9 cellular contexts compared by ENCODE assay signal in genomic region chr6:157236040-157236725, GRCh38.
DNase-seq lines count a peak whose midpoint lies in the region; FAIRE-seq and TF ChIP-seq lines count a peak whose summit lies in the region.
"Had no signal": no experiment of that assay in that cellular context is flagged by ENCODE, and none has a peak within 500 bp of the region (broad histone marks: within the 10 kb centered on the region; RNA-seq: fewer than 3 reads in every experiment).

No MANE protein-coding gene starts in this region.

- peak overlapping the region in 1 of 2 donors; percentile 35 for H3K27ac ChIP-seq in kidney (ENCODE audit: low read depth in 2 of 2, low read length in 2 of 2)
- H3K27ac ChIP-seq in stomach smooth muscle (ENCODE audit: low read length) = peak overlapping the region; percentile 55
- H3K27ac ChIP-seq: 22Rv1 had no signal

- H3K9ac ChIP-seq in kidney (ENCODE audit: low read length in 2 of 2) (peak overlapping the region; percentile 59 to 73), stomach smooth muscle (ENCODE audit: low read length in 2 of 2) (peak overlapping the region; percentile 60 to 69)

- in situ Hi-C loops in astrocyte of the spinal cord (cut with HindIII; ENCODE audit: low sequenced_read_pairs) = no loop called here

- H3K4me1 ChIP-seq in kidney (ENCODE audit: control insufficient read depth in 1 of 2, insufficient read depth in 1 of 2, low read depth in 1 of 2, low read length in 2 of 2) (peaks cover 0 to 21% of the 10 kb centered on the region in 2 donors), stomach smooth muscle (ENCODE audit: control insufficient read depth, insufficient read depth, low read length) (peaks cover 34% of the 10 kb centered on the region)

- H3K9me3 ChIP-seq in kidney (ENCODE audit: control insufficient read depth in 1 of 2, low read length in 2 of 2) (no peaks in the 10 kb centered on the region), stomach smooth muscle (ENCODE audit: control insufficient read depth in 2 of 2, low read length in 2 of 2) (no peaks in the 10 kb centered on the region)

- no peak for TF ChIP-seq CTCF in astrocyte of the spinal cord (IDR thresholded peaks at IDR 0.05; ENCODE audit: low read depth, low read length)
- TF ChIP-seq CTCF in kidney (IDR thresholded peaks at IDR 0.05; ENCODE audit: borderline replicate concordance, extremely low read depth, insufficient read depth) = no peak

- DNase-seq in DMS53 (lab: John Stamatoyannopoulos, UW) (peak; percentile 71), DMS53 treated with DMSO at 0.1 percent for 48 hours (lab: John Stamatoyannopoulos, UW; ENCODE audit: unreplicated experiment) (no peak), astrocyte of the spinal cord (ENCODE audit: low read depth, low spot score) (no peak), kidney (peak; percentile 85), DMS153 (lab: John Stamatoyannopoulos, UW) (no peak), GDM1 (lab: John Stamatoyannopoulos, UW) (no peak), cerebellum (ENCODE audit: low spot score) (no peak)

- no peaks in the 10 kb centered on the region for H3K36me3 ChIP-seq in kidney (ENCODE audit: control insufficient read depth in 1 of 2, insufficient read depth in 2 of 2, low read length in 2 of 2)
- H3K36me3 ChIP-seq in stomach smooth muscle (ENCODE audit: control insufficient read depth in 2 of 2, insufficient read depth in 2 of 2, low read length in 2 of 2) = no peaks in the 10 kb centered on the region

- peak overlapping the region; percentile 32 for H3K4me3 ChIP-seq in astrocyte of the spinal cord (ENCODE audit: low read depth, low read length)
- H3K4me3 ChIP-seq in kidney (ENCODE audit: low read length in 2 of 2) = peak overlapping the region; percentile 56 to 64
- H3K4me3 ChIP-seq in stomach smooth muscle (ENCODE audit: low read length in 2 of 2) = peak overlapping the region; percentile 71 to 79

- intact Hi-C loops in kidney (cut with DNase I) = no loop called here

- peaks cover 0 to 2% of the 10 kb centered on the region in 2 donors for H3K27me3 ChIP-seq in stomach smooth muscle (ENCODE audit: control insufficient read depth in 1 of 2, insufficient read depth in 2 of 2, low read length in 2 of 2)

- FAIRE-seq in kidney (lab: Jason Lieb, UNC) = no peak

Comparison
In these comparisons a context has a peak if more than half of its experiments do, and no peak if none do; other contexts are left out.
1. DNase-seq: peak in DMS53 (single experiment) and kidney (single experiment); none in DMS53 treated with DMSO at 0.1 percent for 48 hours (single experiment), astrocyte of the spinal cord (single experiment), DMS153 (single experiment), GDM1 (single experiment) and cerebellum (single experiment).
2. Peak in every context shown above with its lines, with median percentiles within 50 percentile points of each other: H3K4me3 ChIP-seq.